8 cellular contexts compared by ENCODE assay signal in the genomic region with DNA sequence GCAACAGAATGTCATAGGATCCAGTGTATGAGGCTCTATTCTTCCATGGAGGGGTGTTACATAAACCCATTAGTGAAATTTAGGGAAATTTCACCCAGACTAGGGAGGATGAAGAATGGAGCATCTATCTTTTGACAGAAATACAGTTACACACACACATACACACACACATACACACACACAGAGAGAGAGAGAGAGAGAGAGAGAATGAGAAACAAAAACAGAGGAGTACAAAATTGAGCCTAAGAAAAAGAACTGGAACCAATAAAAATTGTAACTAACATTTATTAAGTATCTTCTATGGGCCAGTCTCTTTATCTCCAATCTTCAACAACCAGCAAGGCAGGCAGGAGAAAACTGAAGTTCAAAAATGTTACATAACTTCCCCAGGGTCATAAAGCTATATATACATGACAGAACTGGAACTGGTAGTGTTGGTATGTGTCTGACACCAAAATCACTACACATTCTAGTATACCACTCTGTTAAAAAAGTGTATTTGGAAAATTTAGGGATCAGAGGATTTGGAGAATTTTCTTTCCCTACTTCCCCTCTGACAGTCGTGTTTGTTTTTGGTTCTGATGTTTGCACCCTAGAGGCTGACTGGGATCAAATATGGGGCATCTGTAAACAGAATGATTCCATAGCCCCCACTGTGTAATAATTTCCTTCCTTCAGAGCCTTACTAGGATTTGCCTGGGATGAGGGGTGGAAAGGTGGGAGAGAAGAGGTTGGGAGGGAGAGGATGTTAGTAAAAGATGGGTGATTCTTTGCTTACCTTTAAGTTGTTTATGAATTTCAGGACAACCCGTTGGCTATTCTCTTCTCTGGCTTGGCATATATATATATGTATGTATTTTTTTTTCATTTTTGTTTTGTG. TPM values are rescaled to one million over a fixed set of nuclear protein-coding genes. Genes with fewer than 3 reads are reported as not detected.
DNase-seq lines count a peak whose midpoint lies in the region; ATAC-seq, FAIRE-seq and TF ChIP-seq lines count a peak whose summit lies in the region.

No MANE protein-coding gene starts in this region.

- H2AFZ ChIP-seq in OCI-LY1 (ENCODE audit: low read length): no peak overlapping the region
- peak overlapping the region; percentile 95 for H2AFZ ChIP-seq in parathyroid adenoma

- H3K4me1 ChIP-seq in OCI-LY1 (ENCODE audit: insufficient read depth, low read length, severe bottlenecking) (peaks cover 13% of the 10 kb centered on the region), endodermal cell (ENCODE audit: control insufficient read depth, insufficient read depth, low read length) (no peaks in the 10 kb centered on the region), parathyroid adenoma (no peaks in the 10 kb centered on the region)

- H3K27me3 Mint-ChIP-seq in endodermal cell (ENCODE audit: insufficient read depth): peaks cover 6% of the 10 kb centered on the region

- TF ChIP-seq POLR2A in H54 (IDR thresholded peaks at IDR 0.05; ENCODE audit: low read depth, low read length): no peak

- H3K27ac Mint-ChIP-seq in endodermal cell: no peak overlapping the region

- no peaks in the 10 kb centered on the region for H3K9me3 Mint-ChIP-seq in endodermal cell

- H3K9me3 ChIP-seq in OCI-LY1 (ENCODE audit: low read length) (no peaks in the 10 kb centered on the region), endodermal cell (ENCODE audit: control insufficient read depth, low read length) (no peaks in the 10 kb centered on the region), parathyroid adenoma (ENCODE audit: control insufficient read depth, low read length) (no peaks in the 10 kb centered on the region)

- no peaks in the 10 kb centered on the region for H3K36me3 Mint-ChIP-seq in endodermal cell (ENCODE audit: low read depth)

- H3K79me2 ChIP-seq in OCI-LY1 (ENCODE audit: insufficient read depth, low read length): no peaks in the 10 kb centered on the region
- H3K79me2 ChIP-seq in parathyroid adenoma: peaks cover 4% of the 10 kb centered on the region

- H4K20me1 ChIP-seq in OCI-LY1 (ENCODE audit: insufficient read depth, low read length): no peaks in the 10 kb centered on the region

- intact Hi-C loops in posterior vena cava (cut with DNase I): no loop called here

- no peaks in the 10 kb centered on the region for H3K27me3 ChIP-seq in OCI-LY1 (ENCODE audit: insufficient read depth, low read length)
- H3K27me3 ChIP-seq in endodermal cell (ENCODE audit: control insufficient read depth, insufficient read depth, low read length, poor library complexity, severe bottlenecking): peaks cover 23% of the 10 kb centered on the region
- no peaks in the 10 kb centered on the region for H3K27me3 ChIP-seq in parathyroid adenoma (ENCODE audit: control insufficient read depth, insufficient read depth, low read length)

- 73% methylated on average over 1 of the region's 2 CpGs; no CpG with 5 or more reads in 1 of the 2 experiments for WGBS in endodermal cell (ENCODE audit: insufficient coverage in 1 of 2, insufficient read length in 1 of 2), 2 experiments

- ATAC-seq in GM21447 (IDR thresholded peaks at IDR 0.05; ENCODE audit: unreplicated experiment) (no peak), HG03460 (IDR thresholded peaks at IDR 0.05; ENCODE audit: unreplicated experiment) (no peak)

- H3K36me3 ChIP-seq in OCI-LY1 (ENCODE audit: insufficient read depth, low read length): no peaks in the 10 kb centered on the region
- no peaks in the 10 kb centered on the region for H3K36me3 ChIP-seq in endodermal cell (ENCODE audit: control insufficient read depth, insufficient read depth, low read length)
- H3K36me3 ChIP-seq in parathyroid adenoma (ENCODE audit: control insufficient read depth, insufficient read depth, low read length): no peaks in the 10 kb centered on the region

- DNase-seq in endodermal cell: no peak
- no peak for DNase-seq in H54 (ENCODE audit: insufficient read length, low spot score)
- no peak for DNase-seq in posterior vena cava (ENCODE audit: low spot score)

- no peaks in the 10 kb centered on the region for H3F3A ChIP-seq in OCI-LY1 (ENCODE audit: insufficient read depth, low read length)

- H3K27ac ChIP-seq in OCI-LY1 (ENCODE audit: low read depth, low read length, poor library complexity, severe bottlenecking) (no peak overlapping the region), endodermal cell (ENCODE audit: low read depth, low read length) (no peak overlapping the region), parathyroid adenoma (peak overlapping the region; percentile 84)

- H3K4me3 Mint-ChIP-seq in endodermal cell: peak overlapping the region; percentile 81

- H3K4me1 Mint-ChIP-seq in endodermal cell: peaks cover 12% of the 10 kb centered on the region

- no peak for FAIRE-seq in H54 (lab: Jason Lieb, UNC)

- no peak overlapping the region for H3K4me3 ChIP-seq in OCI-LY1 (ENCODE audit: low read depth, low read length, poor library complexity, severe bottlenecking)
- peak overlapping the region; percentile 83 for H3K4me3 ChIP-seq in endodermal cell (ENCODE audit: low read length)
- H3K4me3 ChIP-seq in parathyroid adenoma (ENCODE audit: low read depth, low read length): peak overlapping the region; percentile 51

- H3K4me2 ChIP-seq in OCI-LY1 (ENCODE audit: low read length) (peak overlapping the region; percentile 70), parathyroid adenoma (ENCODE audit: low read length) (peak overlapping the region; percentile 91)

- no peak overlapping the region for H3K9ac ChIP-seq in OCI-LY1 (ENCODE audit: low read length)
- no peak overlapping the region for H3K9ac ChIP-seq in endodermal cell (ENCODE audit: extremely low read depth, low read length, poor library complexity, severe bottlenecking)
- H3K9ac ChIP-seq in parathyroid adenoma: no peak overlapping the region

- 0 out of 3 replicates have a peak, but pooled peaks have one; percentile 4 for TF ChIP-seq CTCF in GM12872 (IDR thresholded peaks at IDR 0.05; ENCODE audit: insufficient read depth, low read depth, low read length)
- no peak for TF ChIP-seq CTCF in OCI-LY1 (IDR thresholded peaks at IDR 0.05; ENCODE audit: low read length)
- no peak for TF ChIP-seq CTCF in endodermal cell (conservative IDR thresholded peaks at IDR 0.05)
- no peak for TF ChIP-seq CTCF in parathyroid adenoma (IDR thresholded peaks at IDR 0.05)

- H3K9me2 ChIP-seq in OCI-LY1 (ENCODE audit: low read depth, low read length): no peaks in the 10 kb centered on the region

RNA-seq across cellular contexts. Expression of a gene that starts 1.0 kb away (rescaled TPM):
- 10 to 100 TPM; 34.3 to 40.5 TPM for total RNA-seq in endodermal cell
- polyA plus RNA-seq in endodermal cell (2013, experiment 1 of 2): 15.1 TPM
- polyA plus RNA-seq in endodermal cell (2013, experiment 2 of 2): 14.4 TPM
- total RNA-seq in posterior vena cava: 10 to 100 TPM; 19.0 to 19.8 TPM
